Comparison of ENCODE assay signal across 19 cellular contexts in the genomic region with DNA sequence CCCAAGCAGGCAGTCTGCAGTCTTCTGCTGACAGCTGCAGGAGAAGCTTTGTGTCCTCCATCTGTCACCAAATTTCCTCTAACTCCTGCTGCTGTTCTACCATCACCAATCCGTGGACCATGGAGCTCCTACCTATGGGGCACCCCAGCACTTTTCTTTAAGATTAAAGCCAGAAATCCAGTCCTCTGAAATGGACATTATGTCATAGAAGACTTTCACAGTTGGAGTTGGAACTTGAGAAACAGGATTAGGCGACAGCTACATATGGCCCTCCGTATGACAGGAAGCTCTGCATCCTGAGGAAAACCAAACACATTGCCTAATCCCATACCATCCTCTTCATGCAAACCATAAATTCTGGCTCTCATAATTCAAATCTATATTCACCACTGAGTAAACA.
"Had no signal": no experiment of that assay in that cellular context is flagged by ENCODE, and none has a peak within 500 bp of the region (broad histone marks: within the 10 kb centered on the region; RNA-seq: fewer than 3 reads in every experiment).

No MANE protein-coding gene starts in this region.

- H3K27ac ChIP-seq: body of pancreas, colonic mucosa, foreskin keratinocyte, lower lobe of right lung, ovary, right lobe of liver, stomach had no signal

- DNase-seq: activated CD4-positive, alpha-beta T cell treated with anti-CD3 and anti-CD28 coated beads, Interleukin-2, amount 50 U/mL, for 1 hour; activated CD8-positive, alpha-beta memory T cell treated with anti-CD3 and anti-CD28 coated beads, Interleukin-2, amount 50 U/mL, for 4 hours; activated naive CD4-positive, alpha-beta T cell treated with anti-CD3 and anti-CD28 coated beads for 36 hours; activated T-cell treated with anti-CD3 and anti-CD28 coated beads, Interleukin-2, amount 50 U/mL, for 4 hours; body of pancreas; colonic mucosa; endodermal cell; foreskin keratinocyte; hypothalamus; islet precursor cell; lower lobe of right lung; natural killer cell; ovary; right lobe of liver; small intestine; stimulated activated CD4-positive, alpha-beta T cell treated with anti-CD3 and anti-CD28 coated beads, Interleukin-15, amount 100 ng/mL, for 24 hours; stimulated activated CD4-positive, alpha-beta T cell treated with anti-CD3 and anti-CD28 coated beads, Interleukin-4, amount 100 ng/mL, for 1 hour; stomach had no signal

- H3K4me1 ChIP-seq: body of pancreas, colonic mucosa, foreskin keratinocyte, lower lobe of right lung, right lobe of liver, stomach had no signal

- H3K27me3 ChIP-seq: body of pancreas, colonic mucosa, foreskin keratinocyte, ovary, right lobe of liver, stomach had no signal

- ATAC-seq: activated CD4-positive, CD25-positive, alpha-beta regulatory T cell treated with anti-CD3 and anti-CD28 coated beads, Interleukin-2, amount 50 U/mL, for 24 hours; activated T-cell treated with anti-CD3 and anti-CD28 coated beads, Interleukin-2, amount 50 U/mL, for 4 hours; body of pancreas; foreskin keratinocyte; lower lobe of right lung; natural killer cell; right lobe of liver had no signal

- H3K36me3 ChIP-seq: colonic mucosa, lower lobe of right lung, ovary, right lobe of liver, stomach had no signal

- H3K9me3 ChIP-seq: body of pancreas, colonic mucosa, lower lobe of right lung, ovary, right lobe of liver, stomach had no signal

- H3K4me3 ChIP-seq: body of pancreas, colonic mucosa, lower lobe of right lung, ovary, right lobe of liver, stomach had no signal
